In genomic region chr10:71212249-71213126, GRCh38 we compare ENCODE assay signal across 1 cellular context.
TF ChIP-seq lines count a peak whose summit lies in the region.

TSS of gene UNC5B (plus strand) at chr10:71212570. CDS start at chr10:71212986, 416 bp downstream.

TF ChIP-seq in SK-N-SH, 30 proteins besides CTCF, POLR2A, EP300 and RAD21 (continued from another document):
- TF ChIP-seq REST (IDR thresholded peaks at IDR 0.05; ENCODE audit: low read depth, low read length) (no peak), GATA2 (CRISPR knock-in tag; IDR thresholded peaks at IDR 0.05) (no peak; the same call in 1 of the 2 replicates), ELF1 (IDR thresholded peaks at IDR 0.05) (no peak), SMC3 (IDR thresholded peaks at IDR 0.05; ENCODE audit: low read depth, low read length) (peak; percentile 26; the same call in 1 of the 2 replicates), FOXJ3 (CRISPR knock-in tag; IDR thresholded peaks at IDR 0.05) (no peak), TEAD4 (IDR thresholded peaks at IDR 0.05; ENCODE audit: borderline replicate concordance, insufficient read depth) (no peak), RFX5 (IDR thresholded peaks at IDR 0.05; ENCODE audit: low read length) (no peak), MEF2A (IDR thresholded peaks at IDR 0.05; ENCODE audit: borderline replicate concordance, low read depth) (no peak), SIN3A (IDR thresholded peaks at IDR 0.05; ENCODE audit: borderline replicate concordance, low read depth, low read length) (peak; percentile 55; the same call in 1 of the 2 replicates), JUND (IDR thresholded peaks at IDR 0.05) (no peak), RCOR1 (IDR thresholded peaks at IDR 0.05; ENCODE audit: low read length) (no peak; the same call in 1 of the 2 replicates), TCF12 (IDR thresholded peaks at IDR 0.05) (0 out of 2 replicates have a peak, but pooled peaks have one; percentile 4), GABPA (IDR thresholded peaks at IDR 0.05; ENCODE audit: low read depth) (no peak), TAF1 (IDR thresholded peaks at IDR 0.05; ENCODE audit: borderline replicate concordance, low read depth, low read length) (peak; percentile 90), YY1 (IDR thresholded peaks at IDR 0.05; ENCODE audit: low read depth) (no peak), CHD2 (IDR thresholded peaks at IDR 0.05; ENCODE audit: low read length, partially characterized antibody) (peak; percentile 98), FOXM1 (IDR thresholded peaks at IDR 0.05; ENCODE audit: low read depth) (no peak), RXRA (IDR thresholded peaks at IDR 0.05; ENCODE audit: borderline replicate concordance, low read depth) (no peak)
- TF ChIP-seq, protein P1, sequence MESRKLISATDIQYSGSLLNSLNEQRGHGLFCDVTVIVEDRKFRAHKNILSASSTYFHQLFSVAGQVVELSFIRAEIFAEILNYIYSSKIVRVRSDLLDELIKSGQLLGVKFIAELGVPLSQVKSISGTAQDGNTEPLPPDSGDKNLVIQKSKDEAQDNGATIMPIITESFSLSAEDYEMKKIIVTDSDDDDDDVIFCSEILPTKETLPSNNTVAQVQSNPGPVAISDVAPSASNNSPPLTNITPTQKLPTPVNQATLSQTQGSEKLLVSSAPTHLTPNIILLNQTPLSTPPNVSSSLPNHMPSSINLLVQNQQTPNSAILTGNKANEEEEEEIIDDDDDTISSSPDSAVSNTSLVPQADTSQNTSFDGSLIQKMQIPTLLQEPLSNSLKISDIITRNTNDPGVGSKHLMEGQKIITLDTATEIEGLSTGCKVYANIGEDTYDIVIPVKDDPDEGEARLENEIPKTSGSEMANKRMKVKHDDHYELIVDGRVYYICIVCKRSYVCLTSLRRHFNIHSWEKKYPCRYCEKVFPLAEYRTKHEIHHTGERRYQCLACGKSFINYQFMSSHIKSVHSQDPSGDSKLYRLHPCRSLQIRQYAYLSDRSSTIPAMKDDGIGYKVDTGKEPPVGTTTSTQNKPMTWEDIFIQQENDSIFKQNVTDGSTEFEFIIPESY (IDR thresholded peaks at IDR 0.05; ENCODE audit: borderline replicate concordance, low read depth): peak; percentile 84; the same call in 1 of the 2 replicates
- TF ChIP-seq, protein P2, sequence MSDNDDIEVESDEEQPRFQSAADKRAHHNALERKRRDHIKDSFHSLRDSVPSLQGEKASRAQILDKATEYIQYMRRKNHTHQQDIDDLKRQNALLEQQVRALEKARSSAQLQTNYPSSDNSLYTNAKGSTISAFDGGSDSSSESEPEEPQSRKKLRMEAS (IDR thresholded peaks at IDR 0.05; ENCODE audit: low read depth): peak; percentile 47; the same call in 1 of the 2 replicates
- TF ChIP-seq, protein P3, sequence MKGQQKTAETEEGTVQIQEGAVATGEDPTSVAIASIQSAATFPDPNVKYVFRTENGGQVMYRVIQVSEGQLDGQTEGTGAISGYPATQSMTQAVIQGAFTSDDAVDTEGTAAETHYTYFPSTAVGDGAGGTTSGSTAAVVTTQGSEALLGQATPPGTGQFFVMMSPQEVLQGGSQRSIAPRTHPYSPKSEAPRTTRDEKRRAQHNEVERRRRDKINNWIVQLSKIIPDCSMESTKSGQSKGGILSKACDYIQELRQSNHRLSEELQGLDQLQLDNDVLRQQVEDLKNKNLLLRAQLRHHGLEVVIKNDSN (IDR thresholded peaks at IDR 0.05; ENCODE audit: borderline replicate concordance, low read depth): no peak
TF ChIP-seq in SK-N-SH: peak in this region for 11.
